Comparison of ENCODE assay signal across 8 cellular contexts in the genomic region with DNA sequence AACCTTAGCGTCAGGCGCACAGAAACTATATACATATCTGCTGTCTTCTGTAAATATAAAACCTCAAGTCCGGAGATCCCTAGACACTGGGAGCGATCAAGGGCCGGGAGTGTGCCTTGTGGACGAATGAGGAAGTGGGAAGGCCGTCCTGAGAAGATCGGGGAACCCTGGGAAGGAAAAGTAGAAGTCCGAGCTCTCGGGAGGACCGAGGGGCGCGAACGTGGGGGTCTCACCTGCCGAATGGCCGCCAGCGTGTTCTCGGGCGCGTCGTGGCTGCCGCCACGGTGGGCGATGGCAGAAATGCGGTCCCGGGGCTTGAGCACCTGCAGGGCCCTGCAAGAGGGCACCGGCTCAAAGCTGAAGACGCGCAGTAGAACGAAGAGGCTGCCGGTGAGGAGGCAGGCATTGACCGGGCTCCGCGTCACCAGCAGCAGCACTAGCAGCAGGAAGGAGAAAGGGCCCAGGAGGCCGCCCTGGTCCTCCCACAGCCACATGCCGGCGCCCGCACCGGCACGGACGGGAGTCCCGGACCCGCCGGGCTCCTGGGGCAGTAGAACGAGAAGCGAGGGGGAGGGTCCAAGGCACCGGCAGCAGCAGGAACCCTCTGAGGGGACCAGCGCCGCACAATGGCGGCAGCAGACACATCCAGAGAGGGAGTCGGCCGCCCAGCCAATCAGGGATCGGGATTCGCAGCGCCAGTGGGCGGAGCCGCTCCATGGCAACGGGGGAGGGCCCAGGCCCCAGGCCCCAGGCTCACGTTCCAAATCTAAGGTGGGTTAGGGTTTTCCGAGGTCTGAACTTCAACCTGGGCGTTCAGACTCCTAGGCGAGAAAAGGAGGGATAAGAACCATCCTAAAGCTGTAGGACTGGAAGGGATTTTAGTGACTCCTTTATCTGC. TPM values are rescaled to one million over a fixed set of nuclear protein-coding genes. Genes with fewer than 3 reads are reported as not detected.
DNase-seq lines count a peak whose midpoint lies in the region; ATAC-seq and TF ChIP-seq lines count a peak whose summit lies in the region.

A gene with protein sequence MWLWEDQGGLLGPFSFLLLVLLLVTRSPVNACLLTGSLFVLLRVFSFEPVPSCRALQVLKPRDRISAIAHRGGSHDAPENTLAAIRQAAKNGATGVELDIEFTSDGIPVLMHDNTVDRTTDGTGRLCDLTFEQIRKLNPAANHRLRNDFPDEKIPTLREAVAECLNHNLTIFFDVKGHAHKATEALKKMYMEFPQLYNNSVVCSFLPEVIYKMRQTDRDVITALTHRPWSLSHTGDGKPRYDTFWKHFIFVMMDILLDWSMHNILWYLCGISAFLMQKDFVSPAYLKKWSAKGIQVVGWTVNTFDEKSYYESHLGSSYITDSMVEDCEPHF (minus strand): TSS at position 628 of the 898 bp plus-strand sequence. CDS start 134 bp downstream, at position 494.

- H3K79me2 ChIP-seq in mammary epithelial cell (ENCODE audit: insufficient read depth, low read length) (peaks cover 66% of the 10 kb centered on the region), smooth muscle cell (ENCODE audit: low read depth) (peaks cover 20% of the 10 kb centered on the region)

- POLR2A ChIA-PET in AG04449 (lab: Yijun Ruan, JAX): interaction anchor here (0.7 to 0.8 kb wide), 2 partner anchors 19 to 1579 kb away, joined by 3 read pairs; no protein-coding TSS in a partner anchor

- peak; percentile 70 for TF ChIP-seq CTCF in AG04449 (IDR thresholded peaks at IDR 0.05; ENCODE audit: insufficient read depth, low read length, missing control alignments)
- peak; percentile 62 for TF ChIP-seq CTCF in WERI-Rb-1 (IDR thresholded peaks at IDR 0.05; ENCODE audit: low read depth, low read length)
- peak in 1 of 2 donors; percentile 52 for TF ChIP-seq CTCF in mammary epithelial cell (conservative IDR thresholded peaks at IDR 0.05 in 1 of 2, IDR thresholded peaks at IDR 0.05 in 1 of 2; ENCODE audit: extremely low read depth in 1 of 2, insufficient read depth in 1 of 2, low read depth in 1 of 2, low read length in 2 of 2)
- peak; percentile 3 for TF ChIP-seq CTCF in smooth muscle cell (IDR thresholded peaks at IDR 0.05; ENCODE audit: borderline replicate concordance, insufficient read depth, poor library complexity, severe bottlenecking)

- H3K4me1 ChIP-seq in mammary epithelial cell (ENCODE audit: insufficient read depth, low read length): peaks cover 41% of the 10 kb centered on the region
- peaks cover 11% of the 10 kb centered on the region for H3K4me1 ChIP-seq in smooth muscle cell (ENCODE audit: low read depth)

- BruUV-seq in mammary epithelial cell (replicated peaks; lab: Mats Ljungman, UMichigan): no TSS peak

- peaks cover 12% of the 10 kb centered on the region for H3F3A ChIP-seq in smooth muscle cell (ENCODE audit: low read depth)

- H4K20me1 ChIP-seq in mammary epithelial cell (ENCODE audit: insufficient read depth, low read length): no peaks in the 10 kb centered on the region
- H4K20me1 ChIP-seq in smooth muscle cell (ENCODE audit: low read depth): peaks cover 14% of the 10 kb centered on the region

- in situ Hi-C loops in mammary epithelial cell (cut with MboI; ENCODE audit: low sequenced_read_pairs in 2 of 2): loop anchor here (10.0 to 25.0 kb wide), 3 partner anchors 434 to 737 kb away; partner anchors contain the start of gene TMC7 (in 1 of the 2)

- H3K27me3 ChIP-seq in WERI-Rb-1 (ENCODE audit: insufficient read depth, low read depth, severe bottlenecking): no peaks in the 10 kb centered on the region
- H3K27me3 ChIP-seq in mammary epithelial cell (ENCODE audit: insufficient read depth, low read length): no peaks in the 10 kb centered on the region
- H3K27me3 ChIP-seq in smooth muscle cell (ENCODE audit: low read depth): no peaks in the 10 kb centered on the region

- peak within 1 kb of the TSS; percentile 69 for H3K27ac ChIP-seq in WERI-Rb-1
- H3K27ac ChIP-seq in mammary epithelial cell (ENCODE audit: insufficient read depth, low read depth, low read length): peak within 1 kb of the TSS; percentile 65
- H3K27ac ChIP-seq in smooth muscle cell (ENCODE audit: low read depth): peak within 1 kb of the TSS; percentile 77

- peak within 1 kb of the TSS; percentile 95 for H3K4me3 ChIP-seq in AG04449 (ENCODE audit: low read depth, low read length)
- peak within 1 kb of the TSS; percentile 80 for H3K4me3 ChIP-seq in WERI-Rb-1 (ENCODE audit: low read depth, low read length)
- peak within 1 kb of the TSS; percentile 80 to 83 (median 83) for H3K4me3 ChIP-seq in mammary epithelial cell (replicated peaks in 1 of 3; ENCODE audit: insufficient read depth in 1 of 3, low read depth in 2 of 3, low read length in 3 of 3)
- peak within 1 kb of the TSS; percentile 86 for H3K4me3 ChIP-seq in smooth muscle cell

- ATAC-seq in GM18868 (IDR thresholded peaks at IDR 0.05; ENCODE audit: unreplicated experiment) (peak; percentile 83), HG03108 (IDR thresholded peaks at IDR 0.05; ENCODE audit: unreplicated experiment) (peak; percentile 74)

- H2AFZ ChIP-seq in mammary epithelial cell (ENCODE audit: low read depth, low read length) (peak within 1 kb of the TSS; percentile 94), smooth muscle cell (ENCODE audit: low read depth) (peak within 1 kb of the TSS; percentile 54)

- intact Hi-C loops in mammary epithelial cell (cut with micrococcal nuclease): loop anchor here (5.0 to 10.0 kb wide), 3 partner anchors 134 to 717 kb away; partner anchors contain the start of gene ARL6IP1

- dilution Hi-C loops in mammary epithelial cell (cut with HindIII; ENCODE audit: low sequenced_read_pairs): loop anchor here (25.0 kb wide), 1 partner anchor 384 kb away; no protein-coding TSS in a partner anchor

- CTCF ChIA-PET in AG04449 (lab: Yijun Ruan, JAX) (interaction anchor here (1.0 to 3.1 kb wide), 3 partner anchors 14 to 32 kb away, joined by 3 to 30 read pairs (median 3); no protein-coding TSS in a partner anchor), mammary epithelial cell (lab: Charles Lee; ENCODE audit: low non-redundant PET) (no interaction called here)

- H3K4me2 ChIP-seq in mammary epithelial cell (ENCODE audit: insufficient read depth, low read depth, low read length) (peak within 1 kb of the TSS; percentile 82), smooth muscle cell (peak within 1 kb of the TSS; percentile 85)

- H3K36me3 ChIP-seq in WERI-Rb-1 (peaks cover 19% of the 10 kb centered on the region), mammary epithelial cell (ENCODE audit: insufficient read depth, low read length) (peaks cover 2% of the 10 kb centered on the region), smooth muscle cell (ENCODE audit: low read depth) (peaks cover 2% of the 10 kb centered on the region)

- WGBS in mammary epithelial cell (ENCODE audit: low coverage, missing lambda C conversion rate): 1% methylated on average over 24 of the region's 62 CpGs
- under 1% methylated on average over 60 of the region's 62 CpGs for WGBS in smooth muscle cell (ENCODE audit: low lambda C conversion rate)

- no peaks in the 10 kb centered on the region for H3K9me3 ChIP-seq in WERI-Rb-1 (ENCODE audit: severe bottlenecking)
- H3K9me3 ChIP-seq in mammary epithelial cell (replicated peaks; ENCODE audit: insufficient read depth, low read length): no peaks in the 10 kb centered on the region
- no peaks in the 10 kb centered on the region for H3K9me3 ChIP-seq in smooth muscle cell (replicated peaks; ENCODE audit: low read depth)

- H3K9ac ChIP-seq in mammary epithelial cell (ENCODE audit: insufficient read depth, low read length): peak within 1 kb of the TSS; percentile 71
- peak within 1 kb of the TSS; percentile 74 for H3K9ac ChIP-seq in smooth muscle cell (ENCODE audit: low read depth)

- no peak for DNase-seq in AG04449 (ENCODE audit: low read depth, low spot score)
- DNase-seq in NCI-H2171 treated with DMSO at 0.1 percent for 48 hours (lab: John Stamatoyannopoulos, UW): peak; percentile 95
- DNase-seq in WERI-Rb-1: peak; percentile 96
- DNase-seq in mammary epithelial cell: peak; percentile 85
- DNase-seq in iPS-NIHi11 (ENCODE audit: low spot score): peak; percentile 96
- DNase-seq in smooth muscle cell (lab: John Stamatoyannopoulos, UW; ENCODE audit: unreplicated experiment): peak; percentile 80

RNA-seq across cellular contexts. Expression of the gene that starts here (rescaled TPM):
- 10 to 100 TPM; 48.4 to 61.2 TPM for total RNA-seq in mammary epithelial cell
- 35.1 TPM for polyA plus RNA-seq in mammary epithelial cell
- 36.3 TPM for polyA minus RNA-seq in mammary epithelial cell
- 46.0 and 50.2 TPM in 2 replicates for total RNA-seq in smooth muscle cell
- 43.8 and 57.3 TPM in 2 replicates for polyA plus RNA-seq in smooth muscle cell
